15 cellular contexts compared by ENCODE assay signal in genomic region chr2:195124391-195125079, GRCh38.
DNase-seq lines count a peak whose midpoint lies in the region; ATAC-seq, FAIRE-seq and TF ChIP-seq lines count a peak whose summit lies in the region.
"Had no signal": no experiment of that assay in that cellular context is flagged by ENCODE, and none has a peak within 500 bp of the region (broad histone marks: within the 10 kb centered on the region; RNA-seq: fewer than 3 reads in every experiment).

No MANE protein-coding gene starts in this region.

- no peak overlapping the region for H3K4me3 Mint-ChIP-seq in stimulated activated memory B cell treated with anti-CD40 and anti-IgM and Interleukin-4, amounts not matched to agents 10 μg/mL and 1 μg/mL and 100 μg/mL, for 72 hours
- H3K4me3 Mint-ChIP-seq: CD4-positive, CD25-positive, alpha-beta regulatory T cell had no signal

- WGBS in H1 (ENCODE audit: extremely low coverage in 1 of 2, insufficient coverage in 1 of 2, insufficient read length in 1 of 2, insufficient replicate concordance in 2 of 2, low coverage in 1 of 2, low lambda C conversion rate in 2 of 2, missing lambda C conversion rate in 1 of 2), 2 experiments, result 88% methylated on average over 10 of the region's 10 CpGs; no CpG with 5 or more reads in 1 of the 2 experiments
- no CpG with 5 or more reads among the region's 10 CpGs for WGBS in neuronal stem cell (ENCODE audit: extremely low coverage in 2 of 2, insufficient read length in 2 of 2, insufficient replicate concordance in 1 of 2), 2 donors
- 67 to 83% (median 70%) methylated on average over 10 of the region's 10 CpGs for WGBS in small intestine, 3 donors

- H2AK5ac ChIP-seq in H1 (ENCODE audit: low read depth, low read length), result no peak overlapping the region
- no peak overlapping the region for H2AK5ac ChIP-seq in neuronal stem cell (ENCODE audit: low read depth, low read length)

- CTCF ChIA-PET in H1 (lab: Charles Lee; ENCODE audit: partially characterized antibody), result interaction anchor here (0.6 to 0.9 kb wide), 2 partner anchors 12 to 228 kb away, joined by 3 to 4 read pairs; no protein-coding TSS in a partner anchor

- intact Hi-C loops in Right ventricle myocardium inferior (cut with DNase I), result no loop called here
- intact Hi-C loops in left cardiac atrium (cut with DNase I), result no loop called here

- H2BK120ac ChIP-seq in H1 (replicated peaks; ENCODE audit: low read depth, low read length) (no peak overlapping the region), neuronal stem cell (ENCODE audit: low read depth, low read length) (no peak overlapping the region)

- H2AFZ ChIP-seq in H1 (ENCODE audit: low read length) (no peak overlapping the region), neuronal stem cell (ENCODE audit: low read length) (no peak overlapping the region)

- no peaks in the 10 kb centered on the region for H3K9me3 Mint-ChIP-seq in stimulated activated memory B cell treated with anti-CD40 and anti-IgM and Interleukin-4, amounts not matched to agents 10 μg/mL and 1 μg/mL and 100 μg/mL, for 72 hours

- no peaks in the 10 kb centered on the region for H3K36me3 Mint-ChIP-seq in stimulated activated memory B cell treated with anti-CD40 and anti-IgM and Interleukin-4, amounts not matched to agents 10 μg/mL and 1 μg/mL and 100 μg/mL, for 72 hours
- H3K36me3 Mint-ChIP-seq: CD4-positive, CD25-positive, alpha-beta regulatory T cell had no signal

- H3K14ac ChIP-seq in H1 (ENCODE audit: insufficient read length), result no peak overlapping the region
- H3K14ac ChIP-seq in neuronal stem cell (ENCODE audit: low read length), result peak overlapping the region; percentile 49

- H2BK20ac ChIP-seq in H1 (ENCODE audit: low read length), result peak overlapping the region; percentile 40; the same call in 1 of the 2 replicates

- H3K27ac ChIP-seq in H1 (ENCODE audit: low read depth, low read length), result no peak overlapping the region
- H3K27ac ChIP-seq in neuronal stem cell (replicated peaks; ENCODE audit: low read length), result no peak overlapping the region
- H3K27ac ChIP-seq in small intestine (ENCODE audit: low read depth in 1 of 2, low read length in 1 of 2), result no peak overlapping the region
- H3K27ac ChIP-seq: 22Rv1; BLaER1 treated with 17β-estradiol and CSF1 and Interleukin-3, amounts not matched to agents 10 nM and 100 nM had no signal

- no peak overlapping the region for H4K91ac ChIP-seq in H1 (replicated peaks; ENCODE audit: insufficient read length, low read length)
- H4K91ac ChIP-seq in neuronal stem cell (ENCODE audit: low read depth, low read length, poor library complexity), result no peak overlapping the region

- no peak overlapping the region for H4K5ac ChIP-seq in H1 (ENCODE audit: insufficient read length, low read depth, low read length)

- TF ChIP-seq EP300 in H1 (IDR thresholded peaks at IDR 0.05; ENCODE audit: borderline replicate concordance in 1 of 2, low read depth in 2 of 2, low read length in 2 of 2), result no peak

- TF ChIP-seq POLR2A in H1 (IDR thresholded peaks at IDR 0.05; ENCODE audit: control extremely low read depth in 1 of 2, low read depth in 2 of 2, low read length in 2 of 2), result no peak

- H3K9me3 ChIP-seq in H1 (ENCODE audit: insufficient read depth in 2 of 2, low read depth in 1 of 2, low read length in 1 of 2), result no peaks in the 10 kb centered on the region
- no peaks in the 10 kb centered on the region for H3K9me3 ChIP-seq in neuronal stem cell (replicated peaks in 1 of 2; ENCODE audit: control insufficient read depth in 2 of 2, insufficient read depth in 1 of 2, low read depth in 1 of 2, low read length in 2 of 2)
- no peaks in the 10 kb centered on the region for H3K9me3 ChIP-seq in small intestine (ENCODE audit: control insufficient read depth, low read depth)
- H3K9me3 ChIP-seq: BLaER1 treated with 17β-estradiol and CSF1 and Interleukin-3, amounts not matched to agents 10 nM and 100 nM had no signal

- no peaks in the 10 kb centered on the region for H3K79me2 ChIP-seq in H1 (ENCODE audit: control insufficient read depth in 1 of 2, insufficient read depth in 2 of 2, low read length in 2 of 2)

- no peaks in the 10 kb centered on the region for H4K20me1 ChIP-seq in H1 (replicated peaks in 1 of 2; ENCODE audit: control insufficient read depth in 1 of 2, insufficient read depth in 2 of 2, low read length in 2 of 2)
- H4K20me1 ChIP-seq: BLaER1 treated with 17β-estradiol and CSF1 and Interleukin-3, amounts not matched to agents 10 nM and 100 nM had no signal

- H3K4me2 ChIP-seq in H1 (ENCODE audit: insufficient read depth in 1 of 2, low read depth in 2 of 2, low read length in 2 of 2) (no peak overlapping the region), neuronal stem cell (ENCODE audit: insufficient read depth, low read length, poor library complexity, severe bottlenecking) (no peak overlapping the region)
- H3K4me2 ChIP-seq: BLaER1 treated with 17β-estradiol and CSF1 and Interleukin-3, amounts not matched to agents 10 nM and 100 nM had no signal

- peak; percentile 27 for DNase-seq in Right ventricle myocardium inferior (ENCODE audit: missing footprints)
- no peak for DNase-seq in left cardiac atrium
- no peak for DNase-seq in H1 (ENCODE audit: low read depth in 1 of 2, low spot score in 2 of 2)
- no peak for DNase-seq in neuronal stem cell (ENCODE audit: low spot score)
- DNase-seq in small intestine, result no peak
- no peak for DNase-seq in AG20443 (ENCODE audit: low spot score)
- no peak for DNase-seq in HuH-7.5 (ENCODE audit: low spot score)
- DNase-seq: CD4-positive, CD25-positive, alpha-beta regulatory T cell; DMS53; GF-D8 had no signal

- H2BK5ac ChIP-seq in H1 (ENCODE audit: low read depth, low read length), result no peak overlapping the region
- H2BK5ac ChIP-seq in neuronal stem cell (ENCODE audit: low read length), result peak overlapping the region; percentile 29

- H3K9ac ChIP-seq in H1 (replicated peaks in 1 of 4; ENCODE audit: extremely low read depth in 1 of 4, low read depth in 3 of 4, low read length in 3 of 4) (no peak overlapping the region), neuronal stem cell (ENCODE audit: low read depth, low read length, poor library complexity) (peak overlapping the region; percentile 21)
- H3K9ac ChIP-seq: BLaER1 treated with 17β-estradiol and CSF1 and Interleukin-3, amounts not matched to agents 10 nM and 100 nM had no signal

- no peaks in the 10 kb centered on the region for H3K23me2 ChIP-seq in H1 (ENCODE audit: low read depth, low read length)

- no peak for TF ChIP-seq CTCF in H1 (IDR thresholded peaks at IDR 0.05; ENCODE audit: control extremely low read depth in 1 of 3, insufficient read depth in 1 of 3, low read depth in 1 of 3, low read length in 3 of 3)

- H3K79me1 ChIP-seq in H1 (ENCODE audit: low read depth, low read length), result no peaks in the 10 kb centered on the region
- H3K79me1 ChIP-seq in neuronal stem cell (ENCODE audit: low read depth, low read length), result no peaks in the 10 kb centered on the region

- FAIRE-seq in H1 (lab: Jason Lieb, UNC) (no peak), small intestine (lab: Jason Lieb, UNC) (no peak)
- FAIRE-seq: H54 had no signal

- no peaks in the 10 kb centered on the region for H3K4me1 Mint-ChIP-seq in stimulated activated memory B cell treated with anti-CD40 and anti-IgM and Interleukin-4, amounts not matched to agents 10 μg/mL and 1 μg/mL and 100 μg/mL, for 72 hours
- H3K4me1 Mint-ChIP-seq: CD4-positive, CD25-positive, alpha-beta regulatory T cell had no signal

- no peak for ATAC-seq in Right ventricle myocardium inferior
- no peak for ATAC-seq in left cardiac atrium
- ATAC-seq in stimulated activated memory B cell treated with anti-CD40 and anti-IgM and Interleukin-4, amounts not matched to agents 10 μg/mL and 1 μg/mL and 100 μg/mL, for 72 hours, result peak; percentile 54
- ATAC-seq: HCT116 had no signal

- H3K27ac Mint-ChIP-seq in stimulated activated memory B cell treated with anti-CD40 and anti-IgM and Interleukin-4, amounts not matched to agents 10 μg/mL and 1 μg/mL and 100 μg/mL, for 72 hours, result no peak overlapping the region

- H4K8ac ChIP-seq in H1 (ENCODE audit: extremely low read depth, insufficient read depth, low read length) (no peak overlapping the region), neuronal stem cell (ENCODE audit: low read depth, low read length) (peak overlapping the region; percentile 56)

- H3K56ac ChIP-seq in H1 (replicated peaks; ENCODE audit: insufficient read length, low read depth, low read length), result no peak overlapping the region

- no peak overlapping the region for H3K18ac ChIP-seq in H1 (ENCODE audit: extremely low read depth, low read length)
- H3K18ac ChIP-seq in neuronal stem cell (ENCODE audit: low read length), result peak overlapping the region; percentile 1

- H3K23ac ChIP-seq in H1 (ENCODE audit: insufficient read length), result no peak overlapping the region
- no peak overlapping the region for H3K23ac ChIP-seq in neuronal stem cell (ENCODE audit: low read depth, low read length, poor library complexity)

- no peaks in the 10 kb centered on the region; a peak in 1 of 7 replicates for H3K4me1 ChIP-seq in H1 (replicated peaks in 1 of 4; ENCODE audit: control insufficient read depth in 3 of 4, insufficient read depth in 4 of 4, low read length in 3 of 4)
- no peaks in the 10 kb centered on the region for H3K4me1 ChIP-seq in neuronal stem cell (ENCODE audit: control insufficient read depth in 2 of 2, insufficient read depth in 1 of 2, low read depth in 1 of 2, low read length in 2 of 2)
- no peaks in the 10 kb centered on the region for H3K4me1 ChIP-seq in small intestine (ENCODE audit: control insufficient read depth in 2 of 2, insufficient read depth in 1 of 2, low read depth in 1 of 2, low read length in 1 of 2)
- H3K4me1 ChIP-seq: BLaER1 treated with 17β-estradiol and CSF1 and Interleukin-3, amounts not matched to agents 10 nM and 100 nM had no signal

- H3K4me3 ChIP-seq in H1 (ENCODE audit: extremely low read depth in 1 of 4, insufficient read depth in 2 of 4, low read depth in 3 of 4, low read length in 4 of 4), result no peak overlapping the region
- no peak overlapping the region for H3K4me3 ChIP-seq in neuronal stem cell (ENCODE audit: low read length in 2 of 2)
- H3K4me3 ChIP-seq in small intestine (ENCODE audit: low read depth in 1 of 2, low read length in 2 of 2), result no peak overlapping the region
- H3K4me3 ChIP-seq: BLaER1 treated with 17β-estradiol and CSF1 and Interleukin-3, amounts not matched to agents 10 nM and 100 nM had no signal

- TF ChIP-seq RAD21 in H1 (IDR thresholded peaks at IDR 0.05 in 1 of 2, conservative IDR thresholded peaks at IDR 0.05 in 1 of 2; ENCODE audit: low read depth in 2 of 2, low read length in 2 of 2), result no peak

- no peaks in the 10 kb centered on the region for H3K27me3 Mint-ChIP-seq in stimulated activated memory B cell treated with anti-CD40 and anti-IgM and Interleukin-4, amounts not matched to agents 10 μg/mL and 1 μg/mL and 100 μg/mL, for 72 hours
- H3K27me3 Mint-ChIP-seq: CD4-positive, CD25-positive, alpha-beta regulatory T cell had no signal

- H3K4ac ChIP-seq in H1 (replicated peaks; ENCODE audit: insufficient read length, low read depth, low read length) (no peak overlapping the region), neuronal stem cell (ENCODE audit: low read length) (no peak overlapping the region)

- POLR2A ChIA-PET in H1 (lab: Charles Lee; ENCODE audit: partially characterized antibody), result no interaction called here

- no peaks in the 10 kb centered on the region for H3K36me3 ChIP-seq in H1 (ENCODE audit: control insufficient read depth in 2 of 4, insufficient read depth in 4 of 4, low read length in 3 of 4)
- no peaks in the 10 kb centered on the region for H3K36me3 ChIP-seq in neuronal stem cell (replicated peaks in 1 of 2; ENCODE audit: control insufficient read depth in 2 of 2, insufficient read depth in 2 of 2, low read length in 2 of 2)
- H3K36me3 ChIP-seq in small intestine (ENCODE audit: control insufficient read depth in 2 of 2, insufficient read depth in 2 of 2, low read length in 2 of 2), result no peaks in the 10 kb centered on the region
- H3K36me3 ChIP-seq: BLaER1 treated with 17β-estradiol and CSF1 and Interleukin-3, amounts not matched to agents 10 nM and 100 nM had no signal

- no peaks in the 10 kb centered on the region for H3K27me3 ChIP-seq in H1 (replicated peaks in 1 of 4; ENCODE audit: control insufficient read depth in 3 of 4, extremely low read depth in 1 of 4, insufficient read depth in 3 of 4, low read length in 3 of 4)
- no peaks in the 10 kb centered on the region for H3K27me3 ChIP-seq in neuronal stem cell (ENCODE audit: control insufficient read depth in 3 of 3, insufficient read depth in 3 of 3, low read depth in 1 of 3, low read length in 3 of 3)
- H3K27me3 ChIP-seq in small intestine (ENCODE audit: control insufficient read depth in 2 of 2, insufficient read depth in 2 of 2, low read length in 2 of 2), result no peaks in the 10 kb centered on the region
- H3K27me3 ChIP-seq: BLaER1 treated with 17β-estradiol and CSF1 and Interleukin-3, amounts not matched to agents 10 nM and 100 nM had no signal

- H2BK12ac ChIP-seq in H1 (ENCODE audit: low read depth, low read length), result no peak overlapping the region
- no peak overlapping the region for H2BK12ac ChIP-seq in neuronal stem cell (ENCODE audit: low read length)

- H2BK15ac ChIP-seq in H1 (ENCODE audit: low read length) (no peak overlapping the region), neuronal stem cell (ENCODE audit: low read length) (no peak overlapping the region)
